ENCODE assay signal across 13 cellular contexts in genomic region chr22:21718492-21718891, GRCh38. TPM values are rescaled to one million over a fixed set of nuclear protein-coding genes. Genes with fewer than 3 reads are reported as not detected.
DNase-seq lines count a peak whose midpoint lies in the region; ATAC-seq and TF ChIP-seq lines count a peak whose summit lies in the region.
"Had no signal": no experiment of that assay in that cellular context is flagged by ENCODE, and none has a peak within 500 bp of the region (broad histone marks: within the 10 kb centered on the region; RNA-seq: fewer than 3 reads in every experiment).

No MANE protein-coding gene starts in this region.

- TF ChIP-seq POLR2A in IMR-90 (IDR thresholded peaks at IDR 0.05; ENCODE audit: low read depth, low read length): no peak
- no peak for TF ChIP-seq POLR2A in gastrocnemius medialis (IDR thresholded peaks at IDR 0.05)

- no peaks in the 10 kb centered on the region for H3K9me3 ChIP-seq in IMR-90 (ENCODE audit: control insufficient read depth, insufficient read depth, low read length)
- H3K9me3 ChIP-seq in gastrocnemius medialis: no peaks in the 10 kb centered on the region
- H3K9me3 ChIP-seq: SJSA1 had no signal

- no peak overlapping the region for H4K5ac ChIP-seq in IMR-90 (ENCODE audit: low read depth, low read length)

- no peak overlapping the region for H3K9ac ChIP-seq in IMR-90 (ENCODE audit: low read depth, low read length)

- H4K20me1 ChIP-seq in IMR-90 (ENCODE audit: insufficient read depth, low read length): no peaks in the 10 kb centered on the region

- dilution Hi-C loops in IMR-90 (cut with HindIII; ENCODE audit: low sequenced_read_pairs, unreplicated experiment): no loop called here

- no peak overlapping the region for H3K27ac ChIP-seq in IMR-90 (ENCODE audit: insufficient read depth, low read length)
- H3K27ac ChIP-seq in gastrocnemius medialis: peak overlapping the region; percentile 53 to 82 (median 72)
- H3K27ac ChIP-seq: RWPE1, SJSA1 had no signal

- no TSS peak for BruUV-seq in IMR-90 (replicated peaks; lab: Mats Ljungman, UMichigan)

- H3K23ac ChIP-seq in IMR-90 (ENCODE audit: low read depth, low read length): no peak overlapping the region

- TF ChIP-seq RAD21 in IMR-90 (IDR thresholded peaks at IDR 0.05; ENCODE audit: low read length): no peak

- H2BK20ac ChIP-seq in IMR-90 (ENCODE audit: low read depth, low read length): no peak overlapping the region

- no CpG with 5 or more reads among the region's 4 CpGs for WGBS in IMR-90 (ENCODE audit: extremely low coverage in 2 of 2, insufficient read length in 1 of 2), 2 experiments

- no peak overlapping the region for H2AK9ac ChIP-seq in IMR-90 (replicated peaks; ENCODE audit: low read depth, low read length, poor library complexity)

- H2BK5ac ChIP-seq in IMR-90 (ENCODE audit: low read depth, low read length, poor library complexity, severe bottlenecking): no peak overlapping the region

- POLR2A ChIA-PET in IMR-90 (lab: Charles Lee; ENCODE audit: unreplicated experiment): no interaction called here

- no peak overlapping the region for H3K4ac ChIP-seq in IMR-90 (ENCODE audit: low read depth, low read length)

- 0 out of 4 replicates have a peak, but pooled peaks cover 0 to under 1% of the 10 kb centered on the region in 2 experiments for H3K79me1 ChIP-seq in IMR-90 (ENCODE audit: low read depth in 1 of 2, low read length in 2 of 2)

- no peak overlapping the region for H3K18ac ChIP-seq in IMR-90 (ENCODE audit: low read depth, low read length)

- no peak overlapping the region for H3K14ac ChIP-seq in IMR-90 (replicated peaks; ENCODE audit: low read depth, low read length)

- H3K4me3 ChIP-seq in IMR-90 (ENCODE audit: insufficient read depth, low read depth, low read length) (no peak overlapping the region), epithelial cell of esophagus (ENCODE audit: low read length) (no peak overlapping the region), gastrocnemius medialis (no peak overlapping the region)
- H3K4me3 ChIP-seq: SJSA1 had no signal

- H3K9me1 ChIP-seq in IMR-90 (ENCODE audit: insufficient read depth, low read length): 0 out of 2 replicates have a peak, but pooled peaks cover 5% of the 10 kb centered on the region

- intact Hi-C loops in IMR-90 (cut with micrococcal nuclease) (no loop called here), gastrocnemius medialis (cut with DNase I; ENCODE audit: low total_unique reads) (no loop called here)

- no peak overlapping the region for H2BK120ac ChIP-seq in IMR-90 (ENCODE audit: low read depth, low read length)

- H3K36me3 ChIP-seq in IMR-90 (ENCODE audit: control insufficient read depth, insufficient read depth, low read length) (no peaks in the 10 kb centered on the region), gastrocnemius medialis (no peaks in the 10 kb centered on the region)
- H3K36me3 ChIP-seq: SJSA1 had no signal

- CTCF ChIA-PET in IMR-90 (lab: Yijun Ruan, JAX): no interaction called here

- in situ Hi-C loops in IMR-90 (cut with MboI; ENCODE audit: low sequenced_read_pairs) (no loop called here), gastrocnemius medialis (cut with MboI; ENCODE audit: low sequenced_read_pairs in 4 of 4) (loop anchor here in 3 of 4 donors (10.0 kb wide), 2 partner anchors 216 to 226 kb away; no protein-coding TSS in a partner anchor)

- no peak overlapping the region for H4K8ac ChIP-seq in IMR-90 (ENCODE audit: low read depth in 2 of 2, low read length in 2 of 2)

- no peak overlapping the region for H2BK15ac ChIP-seq in IMR-90 (ENCODE audit: low read depth, low read length)

- TF ChIP-seq CTCF in IMR-90 (conservative IDR thresholded peaks at IDR 0.05; ENCODE audit: low read depth, low read length): no peak
- TF ChIP-seq CTCF in epithelial cell of esophagus (IDR thresholded peaks at IDR 0.05; ENCODE audit: insufficient read depth, low read depth, low read length, missing control alignments): no peak
- no peak for TF ChIP-seq CTCF in gastrocnemius medialis (IDR thresholded peaks at IDR 0.05 in 4 of 5, conservative IDR thresholded peaks at IDR 0.05 in 1 of 5)

- H2AK5ac ChIP-seq in IMR-90 (ENCODE audit: low read depth, low read length): no peak overlapping the region

- peaks cover 8% of the 10 kb centered on the region for H3K4me1 ChIP-seq in IMR-90 (ENCODE audit: control insufficient read depth, insufficient read depth, low read length)
- H3K4me1 ChIP-seq in gastrocnemius medialis: peaks cover 26 to 30% of the 10 kb centered on the region in 2 donors

- no peak overlapping the region for H2AFZ ChIP-seq in IMR-90 (replicated peaks; ENCODE audit: low read length, poor library complexity)

- H3K4me2 ChIP-seq in IMR-90 (ENCODE audit: low read depth, low read length): no peak overlapping the region

- H3K27me3 ChIP-seq in IMR-90 (ENCODE audit: control insufficient read depth, insufficient read depth, low read length): no peaks in the 10 kb centered on the region
- H3K27me3 ChIP-seq in gastrocnemius medialis: no peaks in the 10 kb centered on the region
- H3K27me3 ChIP-seq: SJSA1 had no signal

- DNase-seq in IMR-90: peak; percentile 29
- peak; percentile 49 for DNase-seq in NCI-H69 (lab: John Stamatoyannopoulos, UW)
- peak; percentile 37 for DNase-seq in epithelial cell of esophagus (ENCODE audit: low read depth)
- DNase-seq in gastrocnemius medialis: no peak
- DNase-seq in DMS 273 (lab: John Stamatoyannopoulos, UW; ENCODE audit: unreplicated experiment): no peak
- DNase-seq in EL: no peak
- DNase-seq: NCI-H1048, NCI-H1694, NCI-H524, SW 1271 had no signal

- H3K56ac ChIP-seq in IMR-90 (ENCODE audit: extremely low read depth, insufficient read depth, low read length): no peak overlapping the region

- ATAC-seq in IMR-90 (ENCODE audit: low read depth) (no peak), gastrocnemius medialis (no peak), HG03432 (IDR thresholded peaks at IDR 0.05; ENCODE audit: unreplicated experiment) (no peak)

- no peak overlapping the region for H4K91ac ChIP-seq in IMR-90 (ENCODE audit: insufficient read depth, low read depth, low read length)

TF ChIP-seq in IMR-90, 13 proteins besides CTCF, POLR2A, EP300 and RAD21:
- no peak for TF ChIP-seq CHD1 (IDR thresholded peaks at IDR 0.05; ENCODE audit: low read depth, low read length)
- no peak for TF ChIP-seq RCOR1 (IDR thresholded peaks at IDR 0.05; ENCODE audit: insufficient replicate concordance, low read length)

RNA-seq across cellular contexts. Expression of gene YPEL1, which starts 17.1 kb away (rescaled TPM):
- 0.72 and 1.1 TPM in 2 replicates for total RNA-seq in IMR-90 (2012; rRNA removed)
- 1.2 and 1.3 TPM in 2 replicates for polyA plus RNA-seq in IMR-90 (2012; rRNA removed)
- 1.5 and 2.4 TPM in 2 replicates for polyA plus RNA-seq in IMR-90 (2012; cell fraction: cytosol; rRNA removed)
- 1.5 and 3.2 TPM in 2 replicates for polyA plus RNA-seq in IMR-90 (2012; cell fraction: nucleus; rRNA removed; ENCODE audit: low replicate concordance)
- total RNA-seq in gastrocnemius medialis: 10 to 100 TPM; 23.6 to 42.1 (median 36.4) TPM

RNA-seq across cellular contexts. Expression of gene PPIL2, which starts 52.7 kb away (rescaled TPM):
- total RNA-seq in IMR-90 (2012; rRNA removed): 20.6 and 21.4 TPM in 2 replicates
- polyA plus RNA-seq in IMR-90 (2012; rRNA removed): 59.9 and 62.1 TPM in 2 replicates
- polyA plus RNA-seq in IMR-90 (2012; cell fraction: cytosol; rRNA removed): 29.9 and 41.9 TPM in 2 replicates
- 190 and 219 TPM in 2 replicates for polyA plus RNA-seq in IMR-90 (2012; cell fraction: nucleus; rRNA removed; ENCODE audit: low replicate concordance)
- total RNA-seq in gastrocnemius medialis: 10 to 100 TPM; 16.8 to 24.8 (median 20.5) TPM

Comparison
In these comparisons a context has a peak if more than half of its experiments do, and no peak if none do; other contexts are left out.
1. DNase-seq: peak in IMR-90 (single experiment), NCI-H69 (single experiment) and epithelial cell of esophagus (single experiment); none in gastrocnemius medialis (0 of 2), DMS 273 (single experiment) and EL (single experiment).
2. RNA of gene YPEL1, which starts 17.1 kb away (total RNA-seq): 23.6 to 42.1 TPM in gastrocnemius medialis; 0.72 to 1.1 TPM in IMR-90; every median in the first group is over 10 times any median in the second.